In the genomic region with DNA sequence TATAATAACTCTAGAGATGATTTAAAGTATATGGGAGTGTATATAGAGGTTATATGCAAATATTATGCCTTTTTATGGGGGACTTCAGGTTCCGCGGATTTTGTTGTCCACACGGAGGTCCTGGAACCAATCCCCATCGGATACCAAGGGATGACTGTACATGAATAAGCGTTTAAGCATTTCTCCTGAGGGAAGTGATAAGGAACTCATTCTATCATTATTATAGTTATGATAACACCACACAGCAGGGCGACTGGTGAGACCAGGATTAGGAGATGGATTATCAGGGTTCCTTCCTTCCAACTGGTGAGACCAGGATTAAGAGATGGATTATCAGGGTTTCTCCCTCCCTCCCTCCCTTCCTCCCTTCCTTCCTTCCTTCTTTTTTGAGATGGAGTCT, we compare ENCODE assay signal across 20 cellular contexts. TPM values are rescaled to one million over a fixed set of nuclear protein-coding genes. Genes with fewer than 3 reads are reported as not detected.
DNase-seq lines count a peak whose midpoint lies in the region; ATAC-seq and TF ChIP-seq lines count a peak whose summit lies in the region.
"Had no signal": no experiment of that assay in that cellular context is flagged by ENCODE, and none has a peak within 500 bp of the region (broad histone marks: within the 10 kb centered on the region; RNA-seq: fewer than 3 reads in every experiment).

No MANE protein-coding gene starts in this region.

- no peak for ATAC-seq in activated naive CD4-positive, alpha-beta T cell treated with anti-CD3 and anti-CD28 coated beads, Interleukin-2, amount 50 U/mL, for 72 hours
- ATAC-seq in HG03520 (IDR thresholded peaks at IDR 0.05; ENCODE audit: unreplicated experiment) (no peak), Right ventricle myocardium superior (ENCODE audit: poor library complexity) (no peak)
- ATAC-seq: Panc1 had no signal

- peaks cover 48% of the 10 kb centered on the region for H3K36me3 Mint-ChIP-seq in activated naive CD4-positive, alpha-beta T cell treated with anti-CD3 and anti-CD28 coated beads, Interleukin-2, amount 50 U/mL, for 24 hours
- peaks cover 41 to 42% of the 10 kb centered on the region in 2 donors for H3K36me3 Mint-ChIP-seq in activated naive CD4-positive, alpha-beta T cell treated with anti-CD3 and anti-CD28 coated beads, Interleukin-2, amount 50 U/mL, for 72 hours

- POLR2A ChIA-PET in RWPE1 (lab: Yijun Ruan, JAX; ENCODE audit: low non-redundant PET): interaction anchor here (0.7 kb wide), 1 partner anchor 99 kb away, joined by 3 read pairs; no protein-coding TSS in a partner anchor

- peak overlapping the region; percentile 51 for H3K27ac Mint-ChIP-seq in activated naive CD4-positive, alpha-beta T cell treated with anti-CD3 and anti-CD28 coated beads, Interleukin-2, amount 50 U/mL, for 24 hours
- H3K27ac Mint-ChIP-seq in activated naive CD4-positive, alpha-beta T cell treated with anti-CD3 and anti-CD28 coated beads, Interleukin-2, amount 50 U/mL, for 72 hours: no peak overlapping the region

- CTCF ChIA-PET in RWPE1 (lab: Yijun Ruan, JAX): no interaction called here

- intact Hi-C loops in Right ventricle myocardium superior (cut with DNase I): loop anchor here (10.0 kb wide), 1 partner anchor 64 kb away; no protein-coding TSS in a partner anchor

- no peak for TF ChIP-seq CTCF in RWPE1 (conservative IDR thresholded peaks at IDR 0.05; ENCODE audit: low read depth)

- H3K4me1 Mint-ChIP-seq in activated naive CD4-positive, alpha-beta T cell treated with anti-CD3 and anti-CD28 coated beads, Interleukin-2, amount 50 U/mL, for 24 hours: peaks cover 15% of the 10 kb centered on the region

- H3K27ac ChIP-seq in RWPE1: no peak overlapping the region
- H3K27ac ChIP-seq: 22Rv1 had no signal

- no peaks in the 10 kb centered on the region for H3K27me3 Mint-ChIP-seq in activated naive CD4-positive, alpha-beta T cell treated with anti-CD3 and anti-CD28 coated beads, Interleukin-2, amount 50 U/mL, for 24 hours

- H3K4me3 Mint-ChIP-seq in activated naive CD4-positive, alpha-beta T cell treated with anti-CD3 and anti-CD28 coated beads, Interleukin-2, amount 50 U/mL, for 24 hours: no peak overlapping the region

- H3K9me3 Mint-ChIP-seq in activated naive CD4-positive, alpha-beta T cell treated with anti-CD3 and anti-CD28 coated beads, Interleukin-2, amount 50 U/mL, for 24 hours: no peaks in the 10 kb centered on the region
- no peaks in the 10 kb centered on the region for H3K9me3 Mint-ChIP-seq in activated naive CD4-positive, alpha-beta T cell treated with anti-CD3 and anti-CD28 coated beads, Interleukin-2, amount 50 U/mL, for 72 hours

- DNase-seq in activated naive CD4-positive, alpha-beta T cell treated with anti-CD3 and anti-CD28 coated beads, Interleukin-2, amount 50 U/mL, for 72 hours (ENCODE audit: low spot score in 2 of 2): no peak
- DNase-seq in astrocyte of the hippocampus (ENCODE audit: low read depth, low spot score) (peak; percentile 43), iris pigment epithelial cell (ENCODE audit: low read depth) (peak; percentile 78), Right ventricle myocardium superior (no peak), NAMALWA (ENCODE audit: low spot score) (no peak), RWPE1 (ENCODE audit: low spot score) (no peak)
- DNase-seq: C1 segment of cervical spinal cord, COR-L47, DMS53, GDM1, HCEC 1CT, NCI-H1092, NCI-H2227 treated with DMSO at 0.1 percent for 48 hours, NCI-H526 treated with DMSO at 0.1 percent for 48 hours, SHP77 treated with DMSO at 0.1 percent for 48 hours had no signal

RNA-seq across cellular contexts. Expression of a gene that starts 6.6 kb away (rescaled TPM):
- 10 to 100 TPM; 44.7 to 50.0 TPM for total RNA-seq in activated naive CD4-positive, alpha-beta T cell treated with anti-CD3 and anti-CD28 coated beads, Interleukin-2, amount 50 U/mL, for 72 hours
- 151 TPM for total RNA-seq in Right ventricle myocardium superior

RNA-seq across cellular contexts. Expression of a gene that starts 49.8 kb away (rescaled TPM):
- total RNA-seq in activated naive CD4-positive, alpha-beta T cell treated with anti-CD3 and anti-CD28 coated beads, Interleukin-2, amount 50 U/mL, for 72 hours: not detected
- total RNA-seq in Right ventricle myocardium superior: not detected
- total RNA-seq: HT1080 had no signal

Comparison
In these comparisons a context has a peak if more than half of its experiments do, and no peak if none do; other contexts are left out.
1. DNase-seq: peak in astrocyte of the hippocampus (single experiment) and iris pigment epithelial cell (single experiment); none in activated naive CD4-positive, alpha-beta T cell treated with anti-CD3 and anti-CD28 coated beads, Interleukin-2, amount 50 U/mL, for 72 hours (0 of 2), Right ventricle myocardium superior (single experiment), NAMALWA (single experiment) and RWPE1 (single experiment).